ENCODE assay signal across 8 cellular contexts in genomic region chr2:26846881-26847662, GRCh38. TPM values are rescaled to one million over a fixed set of nuclear protein-coding genes. Genes with fewer than 3 reads are reported as not detected.
A peak's percentile ranks its signal among the peaks of the same experiment; 100 is the strongest.
DNase-seq lines count a peak whose midpoint lies in the region; ATAC-seq and TF ChIP-seq lines count a peak whose summit lies in the region.

No MANE protein-coding gene starts in this region.

- no peak for TF ChIP-seq POLR2A in HCT116 (IDR thresholded peaks at IDR 0.05; ENCODE audit: borderline replicate concordance, extremely low read depth, insufficient read depth, insufficient read length)

- DNase-seq in A673 (ENCODE audit: low spot score) (peak; percentile 43), HCT116 (ENCODE audit: low read depth, low spot score) (no peak), midbrain (lab: John Stamatoyannopoulos, UW) (peak; percentile 28), brain microvascular endothelial cell (no peak), NCI-H510A treated with DMSO at 0.1 percent for 48 hours (lab: John Stamatoyannopoulos, UW) (no peak), NCI-H1436 (lab: John Stamatoyannopoulos, UW) (no peak)
- DNase-seq in activated naive CD8-positive, alpha-beta T cell treated with anti-CD3 and anti-CD28 coated beads for 36 hours = peak; percentile 3
- DNase-seq in stimulated activated naive CD4-positive, alpha-beta T cell treated with Interleukin-2 at 50 U/mL for 16 hours (lab: John Stamatoyannopoulos, UW) = no peak

- no peak for TF ChIP-seq RAD21 in HCT116 (IDR thresholded peaks at IDR 0.05; ENCODE audit: low read depth)

- H3K27ac ChIP-seq in A673 (ENCODE audit: low read depth, low read length, poor library complexity, severe bottlenecking) (peak overlapping the region; percentile 78), HCT116 (ENCODE audit: low read depth, low read length) (no peak overlapping the region; the same call in 1 of the 2 replicates), brain microvascular endothelial cell (no peak overlapping the region)

- H3K79me2 ChIP-seq in HCT116 (ENCODE audit: insufficient read depth, low read length) = no peaks in the 10 kb centered on the region

- no peak overlapping the region for H3K27ac Mint-ChIP-seq in activated naive CD8-positive, alpha-beta T cell treated with anti-CD3 and anti-CD28 coated beads for 36 hours

- H3K9ac ChIP-seq in HCT116 (ENCODE audit: low read length) = no peak overlapping the region

- no peak for ATAC-seq in HCT116

- H3K4me3 ChIP-seq in A673 (ENCODE audit: low read depth, low read length, poor library complexity, severe bottlenecking) (peak overlapping the region; percentile 97), HCT116 (replicated peaks in 1 of 2; ENCODE audit: low read depth in 1 of 2, low read length in 2 of 2) (peak overlapping the region in 1 of 2 experiments; percentile 64; a peak in 3 of 4 replicates), brain microvascular endothelial cell (ENCODE audit: low read depth, low read length) (no peak overlapping the region)

- no TSS peak for BruUV-seq in A673 (replicated peaks; lab: Mats Ljungman, UMichigan)
- no TSS peak for BruUV-seq in HCT116 (replicated peaks; lab: Mats Ljungman, UMichigan)

- H3K9me3 Mint-ChIP-seq in activated naive CD8-positive, alpha-beta T cell treated with anti-CD3 and anti-CD28 coated beads for 36 hours = no peaks in the 10 kb centered on the region

- H2AFZ ChIP-seq in HCT116 (ENCODE audit: low read depth, low read length, poor library complexity, severe bottlenecking) = peak overlapping the region; percentile 81

- H4K20me1 ChIP-seq in HCT116 (ENCODE audit: insufficient read depth) = no peaks in the 10 kb centered on the region

- H3K4me1 Mint-ChIP-seq in activated naive CD8-positive, alpha-beta T cell treated with anti-CD3 and anti-CD28 coated beads for 36 hours = peaks cover 12% of the 10 kb centered on the region

- no peaks in the 10 kb centered on the region for H3K9me2 ChIP-seq in HCT116 (ENCODE audit: insufficient read depth)

- intact Hi-C loops in A673 (cut with micrococcal nuclease; ENCODE audit: unreplicated experiment) (loop anchor here (1.0 to 2.0 kb wide), 3 partner anchors 75 to 170 kb away; no protein-coding TSS in a partner anchor), HCT116 (cut with micrococcal nuclease) (loop anchor here (1.0 to 2.0 kb wide), 4 partner anchors 75 to 240 kb away; partner anchors contain the start of gene KHK)

- in situ Hi-C loops in brain microvascular endothelial cell (cut with HindIII; ENCODE audit: low pct_ligation_motif_present, low sequenced_read_pairs) = no loop called here

- H3K4me3 Mint-ChIP-seq in activated naive CD8-positive, alpha-beta T cell treated with anti-CD3 and anti-CD28 coated beads for 36 hours = peak overlapping the region; percentile 42

- H3K27me3 ChIP-seq in A673 (replicated peaks; ENCODE audit: insufficient read depth, low read depth, low read length, poor library complexity) = peaks cover 6% of the 10 kb centered on the region
- H3K27me3 ChIP-seq in HCT116 (ENCODE audit: insufficient read depth, low read length) = no peaks in the 10 kb centered on the region
- H3K27me3 ChIP-seq in brain microvascular endothelial cell (replicated peaks) = peaks cover 60% of the 10 kb centered on the region

- peaks cover 28% of the 10 kb centered on the region for H3K4me1 ChIP-seq in A673 (ENCODE audit: insufficient read depth, low read length, poor library complexity, severe bottlenecking)
- peaks cover 0 to 22% of the 10 kb centered on the region in 2 experiments; a peak in 3 of 4 replicates for H3K4me1 ChIP-seq in HCT116 (ENCODE audit: control insufficient read depth in 1 of 2, insufficient read depth in 2 of 2, low read length in 2 of 2)

- CTCF ChIA-PET in A673 (lab: Charles Lee) = interaction anchor here (0.7 to 3.2 kb wide), 11 partner anchors 65 to 456 kb away, joined by 3 to 53 read pairs (median 5); partner anchors contain the start of genes ATRAID and SLC5A6
- CTCF ChIA-PET in HCT116 (lab: Charles Lee) = interaction anchor here (0.6 to 4.2 kb wide), 24 partner anchors 9 to 456 kb away, joined by 3 to 93 read pairs (median 5); partner anchors contain the start of gene AGBL5

- TF ChIP-seq CTCF in A673 (conservative IDR thresholded peaks at IDR 0.05; ENCODE audit: low read depth, low read length) (no peak), HCT116 (IDR thresholded peaks at IDR 0.05 in 2 of 3, conservative IDR thresholded peaks at IDR 0.05 in 1 of 3; ENCODE audit: borderline replicate concordance in 1 of 3, insufficient read depth in 1 of 3, low read depth in 2 of 3, low read length in 2 of 3) (no peak), brain microvascular endothelial cell (IDR thresholded peaks at IDR 0.05; ENCODE audit: low read depth, low read length, missing control alignments) (no peak)

- H3K36me3 ChIP-seq in A673 (ENCODE audit: insufficient read depth, low read length, poor library complexity, severe bottlenecking) = no peaks in the 10 kb centered on the region
- no peaks in the 10 kb centered on the region for H3K36me3 ChIP-seq in HCT116 (ENCODE audit: control insufficient read depth in 1 of 2, insufficient read depth in 2 of 2, low read length in 2 of 2)
- no peaks in the 10 kb centered on the region for H3K36me3 ChIP-seq in brain microvascular endothelial cell (replicated peaks)

- no peaks in the 10 kb centered on the region for H3K9me3 ChIP-seq in A673 (ENCODE audit: low read depth, low read length, poor library complexity, severe bottlenecking)
- H3K9me3 ChIP-seq in HCT116 (ENCODE audit: control insufficient read depth in 1 of 2, insufficient read depth in 1 of 2, low read depth in 1 of 2, low read length in 2 of 2) = no peaks in the 10 kb centered on the region

- H3K4me2 ChIP-seq in HCT116 (ENCODE audit: low read length) = peak overlapping the region; percentile 74

- peaks cover 74% of the 10 kb centered on the region for H3K27me3 Mint-ChIP-seq in activated naive CD8-positive, alpha-beta T cell treated with anti-CD3 and anti-CD28 coated beads for 36 hours

- POLR2A ChIA-PET in A673 (lab: Charles Lee; ENCODE audit: low non-redundant PET) = interaction anchor here (0.5 kb wide), 1 partner anchor 103 kb away, joined by 7 read pairs; no protein-coding TSS in a partner anchor
- POLR2A ChIA-PET in HCT116 (lab: Charles Lee) = interaction anchor here (1.1 kb wide), 1 partner anchor 14 kb away, joined by 3 read pairs; no protein-coding TSS in a partner anchor

- RAD21 ChIA-PET in HCT116 (lab: Charles Lee; ENCODE audit: low non-redundant PET in 1 of 2, low total read pairs in 2 of 2, uncharacterized antibody in 2 of 2, unreplicated experiment in 2 of 2) = interaction anchor here (1.0 to 2.1 kb wide), 10 partner anchors 75 to 169 kb away, joined by 3 to 16 read pairs (median 6); no protein-coding TSS in a partner anchor

- H3K36me3 Mint-ChIP-seq in activated naive CD8-positive, alpha-beta T cell treated with anti-CD3 and anti-CD28 coated beads for 36 hours = no peaks in the 10 kb centered on the region

TF ChIP-seq in HCT116, 20 proteins besides CTCF, POLR2A, EP300 and RAD21:
- TF ChIP-seq, protein P1, sequence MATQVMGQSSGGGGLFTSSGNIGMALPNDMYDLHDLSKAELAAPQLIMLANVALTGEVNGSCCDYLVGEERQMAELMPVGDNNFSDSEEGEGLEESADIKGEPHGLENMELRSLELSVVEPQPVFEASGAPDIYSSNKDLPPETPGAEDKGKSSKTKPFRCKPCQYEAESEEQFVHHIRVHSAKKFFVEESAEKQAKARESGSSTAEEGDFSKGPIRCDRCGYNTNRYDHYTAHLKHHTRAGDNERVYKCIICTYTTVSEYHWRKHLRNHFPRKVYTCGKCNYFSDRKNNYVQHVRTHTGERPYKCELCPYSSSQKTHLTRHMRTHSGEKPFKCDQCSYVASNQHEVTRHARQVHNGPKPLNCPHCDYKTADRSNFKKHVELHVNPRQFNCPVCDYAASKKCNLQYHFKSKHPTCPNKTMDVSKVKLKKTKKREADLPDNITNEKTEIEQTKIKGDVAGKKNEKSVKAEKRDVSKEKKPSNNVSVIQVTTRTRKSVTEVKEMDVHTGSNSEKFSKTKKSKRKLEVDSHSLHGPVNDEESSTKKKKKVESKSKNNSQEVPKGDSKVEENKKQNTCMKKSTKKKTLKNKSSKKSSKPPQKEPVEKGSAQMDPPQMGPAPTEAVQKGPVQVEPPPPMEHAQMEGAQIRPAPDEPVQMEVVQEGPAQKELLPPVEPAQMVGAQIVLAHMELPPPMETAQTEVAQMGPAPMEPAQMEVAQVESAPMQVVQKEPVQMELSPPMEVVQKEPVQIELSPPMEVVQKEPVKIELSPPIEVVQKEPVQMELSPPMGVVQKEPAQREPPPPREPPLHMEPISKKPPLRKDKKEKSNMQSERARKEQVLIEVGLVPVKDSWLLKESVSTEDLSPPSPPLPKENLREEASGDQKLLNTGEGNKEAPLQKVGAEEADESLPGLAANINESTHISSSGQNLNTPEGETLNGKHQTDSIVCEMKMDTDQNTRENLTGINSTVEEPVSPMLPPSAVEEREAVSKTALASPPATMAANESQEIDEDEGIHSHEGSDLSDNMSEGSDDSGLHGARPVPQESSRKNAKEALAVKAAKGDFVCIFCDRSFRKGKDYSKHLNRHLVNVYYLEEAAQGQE (IDR thresholded peaks at IDR 0.05; ENCODE audit: low read depth) = no peak
- no peak for TF ChIP-seq SIN3A (IDR thresholded peaks at IDR 0.05; ENCODE audit: low read depth)
- no peak for TF ChIP-seq ZFX (IDR thresholded peaks at IDR 0.05)
- TF ChIP-seq FOSL1 (IDR thresholded peaks at IDR 0.05; ENCODE audit: low read depth) = no peak
- no peak for TF ChIP-seq CEBPB (IDR thresholded peaks at IDR 0.05; ENCODE audit: low read depth)
- no peak for TF ChIP-seq ZNF274 (IDR thresholded peaks at IDR 0.05; ENCODE audit: low read depth, low read length)
- TF ChIP-seq, protein P2, sequence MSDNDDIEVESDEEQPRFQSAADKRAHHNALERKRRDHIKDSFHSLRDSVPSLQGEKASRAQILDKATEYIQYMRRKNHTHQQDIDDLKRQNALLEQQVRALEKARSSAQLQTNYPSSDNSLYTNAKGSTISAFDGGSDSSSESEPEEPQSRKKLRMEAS (IDR thresholded peaks at IDR 0.05) = no peak
- TF ChIP-seq TCF7L2 (IDR thresholded peaks at IDR 0.05; ENCODE audit: borderline replicate concordance, extremely low read depth, insufficient read depth, insufficient read length) = no peak

RNA-seq across cellular contexts. Expression of gene DPYSL5, which starts 0.9 kb away (rescaled TPM):
- total RNA-seq in A673 (2021) = 110 and 111 TPM in 2 replicates
- total RNA-seq in HCT116 (2021; ENCODE audit: unreplicated experiment) = 8.4 TPM
- 5.3 and 6.0 TPM in 2 replicates for polyA plus RNA-seq in HCT116 (2012)
- total RNA-seq in activated naive CD8-positive, alpha-beta T cell treated with anti-CD3 and anti-CD28 coated beads for 36 hours = not detected

Comparison
In these comparisons a context has a peak if more than half of its experiments do, and no peak if none do; other contexts are left out.
1. DNase-seq: peak in A673 (single experiment), activated naive CD8-positive, alpha-beta T cell treated with anti-CD3 and anti-CD28 coated beads for 36 hours (single experiment) and midbrain (single experiment); none in HCT116 (single experiment), brain microvascular endothelial cell (single experiment), NCI-H510A treated with DMSO at 0.1 percent for 48 hours (single experiment), NCI-H1436 (single experiment) and stimulated activated naive CD4-positive, alpha-beta T cell treated with Interleukin-2 at 50 U/mL for 16 hours (single experiment).
2. RNA of gene DPYSL5, which starts 0.9 kb away (total RNA-seq): 110 to 111 TPM in A673; 8.4 TPM in HCT116 (single experiment) and not detected in activated naive CD8-positive, alpha-beta T cell treated with anti-CD3 and anti-CD28 coated beads for 36 hours; every median in the first group is over 10 times any median in the second.